In the genomic region with DNA sequence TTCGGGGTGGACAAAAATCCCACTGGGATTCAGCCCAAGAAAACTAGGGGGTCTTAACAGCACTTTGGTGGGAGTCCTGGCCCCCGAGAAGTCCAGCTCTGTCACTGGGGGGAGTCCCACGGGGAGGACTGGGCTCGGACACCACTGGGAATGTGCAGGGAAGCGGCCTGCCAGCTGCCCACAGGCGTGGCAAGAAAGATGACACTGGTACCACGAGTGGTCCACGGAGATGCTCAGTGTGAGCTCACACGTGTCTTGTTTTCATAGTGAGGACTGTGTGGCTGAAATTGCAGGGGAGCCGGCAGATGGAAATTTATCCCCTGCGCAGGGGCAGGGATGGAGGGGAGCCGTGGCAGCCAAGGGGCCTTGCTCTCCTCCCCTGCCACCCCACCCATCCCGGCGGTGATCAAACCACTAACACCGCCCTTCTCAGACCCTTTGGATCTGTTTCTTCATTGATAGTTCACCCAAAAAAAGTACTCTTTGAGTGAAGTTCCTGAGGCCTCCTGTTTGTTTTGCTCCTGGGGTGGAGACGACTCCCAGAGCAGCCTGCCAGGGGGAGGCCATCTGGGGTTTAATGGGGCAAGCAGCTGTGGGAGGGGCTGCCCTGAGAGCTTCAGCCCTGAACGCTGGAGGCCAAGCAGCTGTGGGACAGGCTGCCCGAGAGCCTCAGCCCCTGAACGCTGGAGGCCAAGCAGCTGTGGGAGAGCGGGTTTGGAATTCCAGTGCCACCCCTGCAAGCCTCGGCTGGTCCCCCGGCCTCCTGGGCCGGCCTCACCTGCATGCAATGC, we compare ENCODE assay signal across 15 cellular contexts.
DNase-seq lines count a peak whose midpoint lies in the region; ATAC-seq and TF ChIP-seq lines count a peak whose summit lies in the region.
"Had no signal": no experiment of that assay in that cellular context is flagged by ENCODE, and none has a peak within 500 bp of the region (broad histone marks: within the 10 kb centered on the region; RNA-seq: fewer than 3 reads in every experiment).

No MANE protein-coding gene starts in this region.

- no peaks in the 10 kb centered on the region for H4K20me1 ChIP-seq in PC-9 (ENCODE audit: insufficient read depth)

- no peak overlapping the region for H3K4me3 Mint-ChIP-seq in osteocyte (ENCODE audit: unreplicated experiment)

- WGBS in right cardiac atrium: 80% methylated on average over 23 of the region's 23 CpGs

- intact Hi-C loops in right cardiac atrium (cut with DNase I): no loop called here
- intact Hi-C loops in PC-9 (cut with micrococcal nuclease; ENCODE audit: unreplicated experiment): no loop called here

- ATAC-seq in right cardiac atrium: peak; percentile 44 to 49
- no peak for ATAC-seq in GM19463 (IDR thresholded peaks at IDR 0.05; ENCODE audit: unreplicated experiment)
- no peak for ATAC-seq in GM19395 (IDR thresholded peaks at IDR 0.05; ENCODE audit: unreplicated experiment)
- ATAC-seq: left colon had no signal

- CTCF ChIA-PET in PC-9 (lab: Charles Lee): interaction anchor here (0.7 kb wide), 1 partner anchor 1888 kb away, joined by 5 read pairs; no protein-coding TSS in a partner anchor

- H3K27ac ChIP-seq in right cardiac atrium (ENCODE audit: low read length): no peak overlapping the region
- no peak overlapping the region for H3K27ac ChIP-seq in PC-9
- H3K27ac ChIP-seq: cardiac muscle cell, WERI-Rb-1 had no signal

- TF ChIP-seq CTCF in osteocyte (IDR thresholded peaks at IDR 0.05) (no peak), PC-9 (conservative IDR thresholded peaks at IDR 0.05) (no peak)

- DNase-seq in H7 (peak; percentile 41), right cardiac atrium (peak in 2 of 3 donors; percentile 60 to 80), osteocyte (ENCODE audit: extremely low spot score, unreplicated experiment) (peak; percentile 79), PC-9 (no peak), NCI-H226 (no peak)
- DNase-seq in activated CD8-positive, alpha-beta memory T cell treated with anti-CD3 and anti-CD28 coated beads, Interleukin-2, amount 50 U/mL, for 48 hours: peak; percentile 25
- DNase-seq: activated effector memory CD4-positive, alpha-beta T cell treated with Interleukin-2 at 50 U/mL for 16 hours; effector memory CD4-positive, alpha-beta T cell; NCI-H345 had no signal

- no TSS peak for BruUV-seq in PC-9 (replicated peaks; lab: Mats Ljungman, UMichigan)

- H3K27ac Mint-ChIP-seq in osteocyte (ENCODE audit: unreplicated experiment): no peak overlapping the region

- no peaks in the 10 kb centered on the region for H3K79me2 ChIP-seq in PC-9 (ENCODE audit: low read depth)

- no peaks in the 10 kb centered on the region for H3K27me3 Mint-ChIP-seq in osteocyte (ENCODE audit: unreplicated experiment)

- peaks cover 11% of the 10 kb centered on the region for H3K36me3 Mint-ChIP-seq in osteocyte (ENCODE audit: unreplicated experiment)

- H3K27me3 ChIP-seq in H7 (ENCODE audit: control insufficient read depth, insufficient read depth, low read length) (no peaks in the 10 kb centered on the region; the same call in 1 of the 2 replicates), right cardiac atrium (ENCODE audit: control insufficient read depth, insufficient read depth) (no peaks in the 10 kb centered on the region), PC-9 (ENCODE audit: insufficient read depth, low read depth) (no peaks in the 10 kb centered on the region)
- H3K27me3 ChIP-seq: adrenal gland, cardiac muscle cell had no signal

- H3K4me1 ChIP-seq in right cardiac atrium (ENCODE audit: control insufficient read depth, insufficient read depth, low read length): peaks cover 5% of the 10 kb centered on the region
- H3K4me1 ChIP-seq in PC-9 (replicated peaks; ENCODE audit: insufficient read depth): no peaks in the 10 kb centered on the region
- H3K4me1 ChIP-seq: adrenal gland had no signal

- H3K9me3 ChIP-seq in right cardiac atrium (ENCODE audit: control insufficient read depth, low read length) (no peaks in the 10 kb centered on the region), PC-9 (ENCODE audit: insufficient read depth, low read depth) (no peaks in the 10 kb centered on the region)
- H3K9me3 ChIP-seq: adrenal gland had no signal

- no peak overlapping the region for H2AFZ ChIP-seq in PC-9

- no peak overlapping the region for H3K4me3 ChIP-seq in H7 (ENCODE audit: insufficient read depth, low read depth, low read length)
- no peak overlapping the region for H3K4me3 ChIP-seq in right cardiac atrium (ENCODE audit: low read length)
- H3K4me3 ChIP-seq in PC-9: no peak overlapping the region
- H3K4me3 ChIP-seq: adrenal gland, cardiac muscle cell had no signal

- no peaks in the 10 kb centered on the region for H3F3A ChIP-seq in PC-9 (ENCODE audit: insufficient read depth, low read depth)

- no peaks in the 10 kb centered on the region for H3K9me3 Mint-ChIP-seq in osteocyte (ENCODE audit: unreplicated experiment)

- peaks cover 2% of the 10 kb centered on the region for H3K4me1 Mint-ChIP-seq in osteocyte (ENCODE audit: unreplicated experiment)

- POLR2A ChIA-PET in PC-9 (lab: Charles Lee; ENCODE audit: unreplicated experiment): no interaction called here

- H3K36me3 ChIP-seq in H7 (replicated peaks; ENCODE audit: control insufficient read depth, insufficient read depth, low read length) (no peaks in the 10 kb centered on the region), PC-9 (ENCODE audit: low read depth) (no peaks in the 10 kb centered on the region)
- H3K36me3 ChIP-seq: cardiac muscle cell, WERI-Rb-1 had no signal

- H3K9me2 ChIP-seq in PC-9 (ENCODE audit: insufficient read depth): no peaks in the 10 kb centered on the region

- no peak overlapping the region for H3K4me2 ChIP-seq in PC-9

Comparison
In these comparisons a context has a peak if more than half of its experiments do, and no peak if none do; other contexts are left out.
1. DNase-seq: peak in H7 (single experiment), activated CD8-positive, alpha-beta memory T cell treated with anti-CD3 and anti-CD28 coated beads, Interleukin-2, amount 50 U/mL, for 48 hours (single experiment), right cardiac atrium (2 of 3) and osteocyte (single experiment); none in PC-9 (0 of 2) and NCI-H226 (single experiment).
2. ATAC-seq: peak in right cardiac atrium (2 of 2); none in GM19463 (single experiment) and GM19395 (single experiment).